ENCODE assay signal across 1 cellular context in genomic region chr7:44259547-44260457, GRCh38.
TF ChIP-seq lines count a peak whose summit lies in the region.

No MANE protein-coding gene starts in this region.

TF ChIP-seq in GM23338, 12 proteins besides CTCF, POLR2A, EP300 and RAD21 (continued from another document):
- TF ChIP-seq, protein P1, sequence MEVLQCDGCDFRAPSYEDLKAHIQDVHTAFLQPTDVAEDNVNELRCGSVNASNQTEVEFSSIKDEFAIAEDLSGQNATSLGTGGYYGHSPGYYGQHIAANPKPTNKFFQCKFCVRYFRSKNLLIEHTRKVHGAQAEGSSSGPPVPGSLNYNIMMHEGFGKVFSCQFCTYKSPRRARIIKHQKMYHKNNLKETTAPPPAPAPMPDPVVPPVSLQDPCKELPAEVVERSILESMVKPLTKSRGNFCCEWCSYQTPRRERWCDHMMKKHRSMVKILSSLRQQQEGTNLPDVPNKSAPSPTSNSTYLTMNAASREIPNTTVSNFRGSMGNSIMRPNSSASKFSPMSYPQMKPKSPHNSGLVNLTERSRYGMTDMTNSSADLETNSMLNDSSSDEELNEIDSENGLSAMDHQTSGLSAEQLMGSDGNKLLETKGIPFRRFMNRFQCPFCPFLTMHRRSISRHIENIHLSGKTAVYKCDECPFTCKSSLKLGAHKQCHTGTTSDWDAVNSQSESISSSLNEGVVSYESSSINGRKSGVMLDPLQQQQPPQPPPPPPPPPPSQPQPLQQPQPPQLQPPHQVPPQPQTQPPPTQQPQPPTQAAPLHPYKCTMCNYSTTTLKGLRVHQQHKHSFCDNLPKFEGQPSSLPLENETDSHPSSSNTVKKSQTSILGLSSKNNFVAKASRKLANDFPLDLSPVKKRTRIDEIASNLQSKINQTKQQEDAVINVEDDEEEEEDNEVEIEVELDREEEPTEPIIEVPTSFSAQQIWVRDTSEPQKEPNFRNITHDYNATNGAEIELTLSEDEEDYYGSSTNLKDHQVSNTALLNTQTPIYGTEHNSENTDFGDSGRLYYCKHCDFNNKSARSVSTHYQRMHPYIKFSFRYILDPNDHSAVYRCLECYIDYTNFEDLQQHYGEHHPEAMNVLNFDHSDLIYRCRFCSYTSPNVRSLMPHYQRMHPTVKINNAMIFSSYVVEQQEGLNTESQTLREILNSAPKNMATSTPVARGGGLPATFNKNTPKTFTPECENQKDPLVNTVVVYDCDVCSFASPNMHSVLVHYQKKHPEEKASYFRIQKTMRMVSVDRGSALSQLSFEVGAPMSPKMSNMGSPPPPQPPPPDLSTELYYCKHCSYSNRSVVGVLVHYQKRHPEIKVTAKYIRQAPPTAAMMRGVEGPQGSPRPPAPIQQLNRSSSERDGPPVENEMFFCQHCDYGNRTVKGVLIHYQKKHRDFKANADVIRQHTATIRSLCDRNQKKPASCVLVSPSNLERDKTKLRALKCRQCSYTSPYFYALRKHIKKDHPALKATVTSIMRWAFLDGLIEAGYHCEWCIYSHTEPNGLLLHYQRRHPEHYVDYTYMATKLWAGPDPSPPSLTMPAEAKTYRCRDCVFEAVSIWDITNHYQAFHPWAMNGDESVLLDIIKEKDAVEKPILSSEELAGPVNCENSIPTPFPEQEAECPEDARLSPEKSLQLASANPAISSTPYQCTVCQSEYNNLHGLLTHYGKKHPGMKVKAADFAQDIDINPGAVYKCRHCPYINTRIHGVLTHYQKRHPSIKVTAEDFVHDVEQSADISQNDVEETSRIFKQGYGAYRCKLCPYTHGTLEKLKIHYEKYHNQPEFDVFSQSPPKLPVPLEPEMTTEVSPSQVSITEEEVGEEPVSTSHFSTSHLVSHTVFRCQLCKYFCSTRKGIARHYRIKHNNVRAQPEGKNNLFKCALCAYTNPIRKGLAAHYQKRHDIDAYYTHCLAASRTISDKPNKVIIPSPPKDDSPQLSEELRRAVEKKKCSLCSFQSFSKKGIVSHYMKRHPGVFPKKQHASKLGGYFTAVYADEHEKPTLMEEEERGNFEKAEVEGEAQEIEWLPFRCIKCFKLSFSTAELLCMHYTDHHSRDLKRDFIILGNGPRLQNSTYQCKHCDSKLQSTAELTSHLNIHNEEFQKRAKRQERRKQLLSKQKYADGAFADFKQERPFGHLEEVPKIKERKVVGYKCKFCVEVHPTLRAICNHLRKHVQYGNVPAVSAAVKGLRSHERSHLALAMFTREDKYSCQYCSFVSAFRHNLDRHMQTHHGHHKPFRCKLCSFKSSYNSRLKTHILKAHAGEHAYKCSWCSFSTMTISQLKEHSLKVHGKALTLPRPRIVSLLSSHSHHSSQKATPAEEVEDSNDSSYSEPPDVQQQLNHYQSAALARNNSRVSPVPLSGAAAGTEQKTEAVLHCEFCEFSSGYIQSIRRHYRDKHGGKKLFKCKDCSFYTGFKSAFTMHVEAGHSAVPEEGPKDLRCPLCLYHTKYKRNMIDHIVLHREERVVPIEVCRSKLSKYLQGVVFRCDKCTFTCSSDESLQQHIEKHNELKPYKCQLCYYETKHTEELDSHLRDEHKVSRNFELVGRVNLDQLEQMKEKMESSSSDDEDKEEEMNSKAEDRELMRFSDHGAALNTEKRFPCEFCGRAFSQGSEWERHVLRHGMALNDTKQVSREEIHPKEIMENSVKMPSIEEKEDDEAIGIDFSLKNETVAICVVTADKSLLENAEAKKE (CRISPR knock-in tag; IDR thresholded peaks at IDR 0.05), result no peak
- TF ChIP-seq ZNF114 (CRISPR knock-in tag; IDR thresholded peaks at IDR 0.05) (no peak), EZH2 (IDR thresholded peaks at IDR 0.05; ENCODE audit: low read depth, unreplicated experiment) (no peak), EZH2phosphoT487 (IDR thresholded peaks at IDR 0.05; ENCODE audit: unreplicated experiment) (no peak), ZNF331 (CRISPR knock-in tag; IDR thresholded peaks at IDR 0.05; ENCODE audit: low read depth) (no peak), CREB1 (CRISPR knock-in tag; IDR thresholded peaks at IDR 0.05; ENCODE audit: low read depth) (no peak)
